In the genomic region with DNA sequence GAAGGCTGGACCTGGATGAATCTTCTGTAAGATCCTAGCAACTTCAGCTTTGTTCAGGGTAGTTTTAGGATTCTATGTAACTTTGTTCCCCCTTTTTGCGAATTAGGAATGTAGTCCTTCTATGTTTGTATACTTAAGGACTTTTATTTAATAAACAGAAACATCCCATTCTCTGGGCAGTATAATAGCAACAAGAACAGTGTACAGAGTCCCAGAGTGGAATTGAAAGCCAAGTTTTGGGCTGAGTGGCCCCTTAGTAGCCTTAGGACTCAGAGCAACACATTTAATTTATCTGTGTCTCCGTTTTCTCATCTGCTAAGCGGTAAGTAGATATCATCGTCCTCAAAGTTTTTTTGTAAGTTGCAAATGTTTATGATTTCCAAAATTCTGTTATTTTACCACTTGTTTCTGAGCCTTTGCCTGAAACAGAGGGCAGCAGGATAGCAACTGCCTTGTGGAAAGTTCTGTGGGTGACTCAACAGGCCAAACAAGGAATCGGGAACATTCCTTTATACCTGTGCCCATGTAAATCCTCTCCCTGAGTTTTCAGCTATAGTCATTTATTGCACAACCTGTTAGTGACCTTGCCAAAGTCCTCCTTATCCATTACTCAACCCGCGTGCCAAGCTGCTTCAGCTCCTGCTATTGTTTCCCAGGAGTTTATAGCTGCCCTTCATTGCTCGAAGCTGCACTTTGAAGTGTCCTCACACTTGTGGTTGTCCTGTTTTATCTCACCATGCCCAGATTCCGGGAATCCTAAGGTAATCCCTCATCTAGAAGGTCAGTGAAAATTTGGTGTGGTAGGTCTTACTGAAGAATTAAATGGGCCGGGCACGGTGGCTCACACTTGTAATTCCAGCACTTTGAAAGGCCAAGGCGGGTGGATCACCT, we compare ENCODE assay signal across 1 cellular context.
A peak's percentile ranks its signal among the peaks of the same experiment; 100 is the strongest.
TF ChIP-seq lines count a peak whose summit lies in the region.

No MANE protein-coding gene starts in this region.

TF ChIP-seq in HCT116, 20 proteins besides CTCF, POLR2A, EP300 and RAD21 (continued from another document):
- TF ChIP-seq, protein P1, sequence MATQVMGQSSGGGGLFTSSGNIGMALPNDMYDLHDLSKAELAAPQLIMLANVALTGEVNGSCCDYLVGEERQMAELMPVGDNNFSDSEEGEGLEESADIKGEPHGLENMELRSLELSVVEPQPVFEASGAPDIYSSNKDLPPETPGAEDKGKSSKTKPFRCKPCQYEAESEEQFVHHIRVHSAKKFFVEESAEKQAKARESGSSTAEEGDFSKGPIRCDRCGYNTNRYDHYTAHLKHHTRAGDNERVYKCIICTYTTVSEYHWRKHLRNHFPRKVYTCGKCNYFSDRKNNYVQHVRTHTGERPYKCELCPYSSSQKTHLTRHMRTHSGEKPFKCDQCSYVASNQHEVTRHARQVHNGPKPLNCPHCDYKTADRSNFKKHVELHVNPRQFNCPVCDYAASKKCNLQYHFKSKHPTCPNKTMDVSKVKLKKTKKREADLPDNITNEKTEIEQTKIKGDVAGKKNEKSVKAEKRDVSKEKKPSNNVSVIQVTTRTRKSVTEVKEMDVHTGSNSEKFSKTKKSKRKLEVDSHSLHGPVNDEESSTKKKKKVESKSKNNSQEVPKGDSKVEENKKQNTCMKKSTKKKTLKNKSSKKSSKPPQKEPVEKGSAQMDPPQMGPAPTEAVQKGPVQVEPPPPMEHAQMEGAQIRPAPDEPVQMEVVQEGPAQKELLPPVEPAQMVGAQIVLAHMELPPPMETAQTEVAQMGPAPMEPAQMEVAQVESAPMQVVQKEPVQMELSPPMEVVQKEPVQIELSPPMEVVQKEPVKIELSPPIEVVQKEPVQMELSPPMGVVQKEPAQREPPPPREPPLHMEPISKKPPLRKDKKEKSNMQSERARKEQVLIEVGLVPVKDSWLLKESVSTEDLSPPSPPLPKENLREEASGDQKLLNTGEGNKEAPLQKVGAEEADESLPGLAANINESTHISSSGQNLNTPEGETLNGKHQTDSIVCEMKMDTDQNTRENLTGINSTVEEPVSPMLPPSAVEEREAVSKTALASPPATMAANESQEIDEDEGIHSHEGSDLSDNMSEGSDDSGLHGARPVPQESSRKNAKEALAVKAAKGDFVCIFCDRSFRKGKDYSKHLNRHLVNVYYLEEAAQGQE (IDR thresholded peaks at IDR 0.05; ENCODE audit: low read depth) = no peak
- TF ChIP-seq POLR2AphosphoS5 (IDR thresholded peaks at IDR 0.05; ENCODE audit: low read depth, low read length) = peak; percentile 44; the same call in 1 of the 2 replicates
- peak; percentile 69 for TF ChIP-seq FOSL1 (IDR thresholded peaks at IDR 0.05; ENCODE audit: low read depth)
- no peak for TF ChIP-seq ZFX (IDR thresholded peaks at IDR 0.05)
- peak; percentile 92 for TF ChIP-seq TCF7L2 (IDR thresholded peaks at IDR 0.05; ENCODE audit: borderline replicate concordance, extremely low read depth, insufficient read depth, insufficient read length)
- TF ChIP-seq, protein P2, sequence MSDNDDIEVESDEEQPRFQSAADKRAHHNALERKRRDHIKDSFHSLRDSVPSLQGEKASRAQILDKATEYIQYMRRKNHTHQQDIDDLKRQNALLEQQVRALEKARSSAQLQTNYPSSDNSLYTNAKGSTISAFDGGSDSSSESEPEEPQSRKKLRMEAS (IDR thresholded peaks at IDR 0.05) = peak; percentile 87
- no peak for TF ChIP-seq EGR1 (IDR thresholded peaks at IDR 0.05; ENCODE audit: low read depth)
